In genomic region chr10:102243304-102243703, GRCh38 we compare ENCODE assay signal across 1 cellular context.
A peak's percentile ranks its signal among the peaks of the same experiment; 100 is the strongest.
TF ChIP-seq lines count a peak whose summit lies in the region.

No MANE protein-coding gene starts in this region.

TF ChIP-seq in K562, 482 proteins besides CTCF, POLR2A, EP300 and RAD21 (continued from another document):
- TF ChIP-seq TCF15 (CRISPR knock-in tag; IDR thresholded peaks at IDR 0.05): no peak
- no peak for TF ChIP-seq MAFF (IDR thresholded peaks at IDR 0.05; ENCODE audit: low read length)
- TF ChIP-seq TEAD2 (tag; IDR thresholded peaks at IDR 0.05): no peak
- TF ChIP-seq CEBPG (CRISPR knock-in tag; IDR thresholded peaks at IDR 0.05): no peak
- TF ChIP-seq CEBPG (tag; conservative IDR thresholded peaks at IDR 0.05 in 1 of 2, IDR thresholded peaks at IDR 0.05 in 1 of 2): peak; percentile 43 to 55; a peak in 2 of 4 replicates
- TF ChIP-seq ZNF408 (CRISPR knock-in tag; IDR thresholded peaks at IDR 0.05; ENCODE audit: low read depth): no peak
- TF ChIP-seq EWSR1 (IDR thresholded peaks at IDR 0.05; ENCODE audit: borderline replicate concordance, low read depth, partially characterized antibody): no peak
- TF ChIP-seq PHB (CRISPR knock-in tag; IDR thresholded peaks at IDR 0.05): no peak
- no peak for TF ChIP-seq ZKSCAN8 (CRISPR knock-in tag; IDR thresholded peaks at IDR 0.05)
- no peak for TF ChIP-seq JUNB (CRISPR knock-in tag; conservative IDR thresholded peaks at IDR 0.05)
TF ChIP-seq in K562: peak in this region for 2.
